ENCODE assay signal across 32 cellular contexts in the genomic region with DNA sequence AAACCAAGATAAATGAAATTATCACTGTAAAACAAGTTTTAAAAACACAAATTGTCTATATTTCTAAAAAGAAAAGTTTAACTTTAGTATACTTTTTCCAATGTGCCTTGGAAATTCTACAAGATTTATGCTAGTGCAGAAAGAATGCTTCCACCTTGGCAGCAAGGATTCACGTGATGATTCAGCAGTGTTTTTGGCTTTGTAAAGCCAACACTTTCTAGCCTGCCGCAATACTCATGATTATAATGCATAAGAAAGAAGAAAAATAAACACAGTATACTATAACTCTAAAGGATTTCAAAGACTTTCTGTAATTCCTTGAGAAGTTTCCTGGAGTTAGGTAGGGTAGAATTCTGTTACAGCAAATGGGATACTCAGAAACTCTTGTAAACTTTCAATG.
"Had no signal": no experiment of that assay in that cellular context is flagged by ENCODE, and none has a peak within 500 bp of the region (broad histone marks: within the 10 kb centered on the region; RNA-seq: fewer than 3 reads in every experiment).

No MANE protein-coding gene starts in this region.

- ATAC-seq: activated naive CD4-positive, alpha-beta T cell treated with anti-CD3 and anti-CD28 coated beads, Interleukin-2, amount 50 U/mL, for 72 hours; activated T-cell treated with anti-CD3 and anti-CD28 coated beads, Interleukin-2, amount 50 U/mL, for 4 hours; body of pancreas; PC-3; Right ventricle myocardium inferior; SK-N-SH treated with all-trans-retinoic acid at 6 μM for 48 hours; T-cell; T-helper 17 cell had no signal

- H3K36me3 ChIP-seq: adrenal gland, breast epithelium, Peyer's patch had no signal

- DNase-seq: activated B cell treated with CpG ODN at 0.5 μM for 24 hours; activated CD4-positive, alpha-beta memory T cell treated with anti-CD3 and anti-CD28 coated beads for 36 hours; activated CD4-positive, alpha-beta T cell treated with anti-CD3 and anti-CD28 coated beads for 4 hours; activated CD4-positive, alpha-beta T cell treated with anti-CD3 and anti-CD28 coated beads, Interleukin-2, amount 50 U/mL, for 1 hour; activated CD4-positive, CD25-positive, alpha-beta regulatory T cell treated with anti-CD3 and anti-CD28 coated beads, Interleukin-2, amount 50 U/mL, for 72 hours; activated CD8-positive, alpha-beta memory T cell treated with anti-CD3 and anti-CD28 coated beads, Interleukin-2, amount 50 U/mL, for 4 hours; activated gamma-delta T cell treated with Interleukin-2 at 50 U/mL for 16 hours; activated naive CD4-positive, alpha-beta T cell treated with anti-CD3 and anti-CD28 coated beads for 36 hours; activated T-cell treated with anti-CD3 and anti-CD28 coated beads for 4 hours; activated T-cell treated with anti-CD3 and anti-CD28 coated beads, Interleukin-2, amount 50 U/mL, for 4 hours; adrenal gland; body of pancreas; NCI-H1048; NCI-H1105 treated with DMSO at 0.1 percent for 48 hours; NCI-H1436; NCI-H1694; NCI-H1930; NCI-H2081 treated with DMSO at 0.1 percent for 48 hours; NCI-H226; NCI-H524 treated with DMSO at 0.1 percent for 48 hours; NK-92 treated with Interleukin-12 subunit alpha and Interleukin-12 subunit beta, amount 100 ng/mL, for 24 hours; PC-3; Peyer's patch; SIG-M5; T-cell; T-helper 17 cell had no signal

- H3K4me1 ChIP-seq: adrenal gland, body of pancreas, breast epithelium, Peyer's patch had no signal

- H3K27ac ChIP-seq: adrenal gland, body of pancreas, breast epithelium, Peyer's patch, RWPE1, VCaP had no signal

- H3K27me3 ChIP-seq: adrenal gland, body of pancreas, breast epithelium, Peyer's patch had no signal

- H3K9me3 ChIP-seq: adrenal gland, body of pancreas had no signal

- H3K4me3 ChIP-seq: adrenal gland, body of pancreas, breast epithelium, Peyer's patch had no signal
